7 cellular contexts compared by ENCODE assay signal in the genomic region with DNA sequence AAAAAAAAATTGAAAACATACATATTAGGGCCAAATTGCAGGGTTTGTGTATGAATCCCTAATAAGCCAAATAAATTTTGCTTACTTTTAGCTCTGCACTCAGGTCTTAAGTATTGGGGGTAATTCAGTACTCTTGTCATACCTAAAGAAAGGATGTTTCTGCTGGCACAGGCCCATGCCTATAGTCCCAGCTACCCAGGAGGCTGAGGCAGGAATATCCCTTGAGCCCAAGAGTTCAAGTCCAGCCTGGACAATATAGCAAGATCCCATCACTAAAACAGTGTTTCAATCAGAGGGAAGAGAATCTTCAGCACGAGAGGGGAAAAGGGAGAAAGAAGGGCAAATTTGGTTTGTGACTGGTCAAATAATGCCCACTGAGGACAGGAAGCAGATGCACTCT. TPM values are rescaled to one million over a fixed set of nuclear protein-coding genes. Genes with fewer than 3 reads are reported as not detected.
"Had no signal": no experiment of that assay in that cellular context is flagged by ENCODE, and none has a peak within 500 bp of the region (broad histone marks: within the 10 kb centered on the region; RNA-seq: fewer than 3 reads in every experiment).

No MANE protein-coding gene starts in this region.

- ATAC-seq: esophagus mucosa, lower lobe of right lung had no signal

- DNase-seq: activated CD4-positive, alpha-beta T cell treated with anti-CD3 and anti-CD28 coated beads for 48 hours; lower lobe of right lung; midbrain; SIG-M5; upper lobe of left lung had no signal

RNA-seq across cellular contexts. Expression of a gene that starts 3.4 kb away (rescaled TPM):
- total RNA-seq: ascending aorta, lower lobe of right lung, upper lobe of left lung had no signal
